27 cellular contexts compared by ENCODE assay signal in the genomic region with DNA sequence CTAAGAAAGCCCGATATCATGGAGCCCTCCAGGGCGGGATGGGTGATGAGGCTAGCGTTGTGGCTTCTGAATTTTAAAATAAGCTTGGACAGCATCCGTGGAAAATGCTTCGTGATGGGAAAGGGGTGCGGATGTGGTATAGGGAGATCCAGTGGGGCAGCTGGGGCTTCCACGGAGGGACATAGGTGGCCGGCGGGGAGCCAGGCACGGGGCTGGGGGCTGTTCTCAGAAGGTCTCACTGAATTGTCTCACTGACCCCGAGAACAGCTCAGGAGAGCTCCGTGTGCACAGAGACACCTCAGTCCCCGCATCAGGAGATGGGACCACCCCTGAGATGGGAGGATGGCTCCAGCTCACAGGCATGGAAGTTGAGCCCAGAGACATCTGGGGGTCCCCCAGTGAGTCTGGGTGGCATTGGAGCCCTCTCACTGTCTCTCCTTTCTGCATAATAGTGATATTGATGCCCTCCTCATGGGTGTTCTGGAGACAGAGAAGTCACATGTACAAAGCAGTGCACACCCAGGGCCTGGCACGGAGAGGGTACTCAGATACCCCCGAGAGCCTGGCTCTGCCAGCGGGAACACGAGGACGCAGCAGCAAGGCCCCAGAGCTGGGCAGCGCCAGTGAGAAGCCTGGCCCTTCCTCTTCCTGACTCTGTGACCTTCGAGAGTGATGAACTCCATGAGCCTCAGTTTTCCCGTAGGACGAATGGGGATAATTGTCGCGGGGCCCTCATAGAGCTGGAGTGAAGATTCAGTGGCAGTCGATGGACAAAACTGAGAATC.
"Had no signal": no experiment of that assay in that cellular context is flagged by ENCODE, and none has a peak within 500 bp of the region (broad histone marks: within the 10 kb centered on the region; RNA-seq: fewer than 3 reads in every experiment).

No MANE protein-coding gene starts in this region.

- H3K4me1 ChIP-seq: left lung, lower lobe of right lung, parathyroid adenoma, psoas muscle, stomach, thyroid gland, transverse colon, upper lobe of left lung, vagina had no signal

- FAIRE-seq: islet of Langerhans, kidney had no signal

- H3K27ac ChIP-seq: left lung, lower lobe of right lung, neutrophil, parathyroid adenoma, psoas muscle, skin epidermis, stomach, testis, thyroid gland, transverse colon, upper lobe of left lung, vagina had no signal

- H3K9me3 ChIP-seq: left lung, lower lobe of right lung, neutrophil, psoas muscle, stomach, testis, thyroid gland, transverse colon, upper lobe of left lung, vagina had no signal

- DNase-seq: immature natural killer cell; kidney; left colon; lower lobe of right lung; mammary epithelial cell; mesenchymal stem cell; naive B cell; psoas muscle; stimulated activated CD4-positive, alpha-beta T cell treated with anti-CD3 and anti-CD28 coated beads, Interleukin-12 subunit alpha, Interleukin-12 subunit beta, amount 100 ng/mL, for 4 hours; stimulated activated CD4-positive, alpha-beta T cell treated with anti-CD3 and anti-CD28 coated beads, Interleukin-15, amount 100 ng/mL, for 24 hours; stimulated activated CD4-positive, alpha-beta T cell treated with anti-CD3 and anti-CD28 coated beads, Interleukin-2, amount 100 ng/mL, for 24 hours; stimulated activated CD4-positive, alpha-beta T cell treated with anti-CD3 and anti-CD28 coated beads, Interleukin-4, amount 100 ng/mL, for 1 hour; stimulated activated naive B cell treated with anti-CD40 and anti-IgM and Interleukin-4, amounts not matched to agents 10 μg/mL and 1 μg/mL and 100 μg/mL, for 72 hours; stimulated activated naive CD8-positive, alpha-beta T cell treated with anti-CD3 and anti-CD28 coated beads, Interleukin-15, Interleukin-2, amounts not matched to agents 100 U/mL and 50 U/mL, for 24 hours; stomach; testis; thyroid gland; transverse colon; upper lobe of left lung had no signal

- H3K27ac Mint-ChIP-seq: naive B cell; natural killer cell treated with Interleukin-12 subunit alpha and Interleukin-12 subunit beta and Interleukin-15 and Interleukin-18, amount 100 ng/mL, for 72 hours; stimulated activated naive B cell treated with anti-CD40 and anti-IgM and Interleukin-4, amounts not matched to agents 10 μg/mL and 1 μg/mL and 100 μg/mL, for 72 hours had no signal

- ATAC-seq: left colon; left lung; lower lobe of right lung; psoas muscle; sciatic nerve; stimulated activated naive B cell treated with anti-CD40 and anti-IgM and Interleukin-4, amounts not matched to agents 10 μg/mL and 1 μg/mL and 100 μg/mL, for 72 hours; stimulated activated naive CD8-positive, alpha-beta T cell treated with anti-CD3 and anti-CD28 coated beads, Interleukin-15, Interleukin-2, amounts not matched to agents 100 U/mL and 50 U/mL, for 24 hours had no signal

- H3K27me3 ChIP-seq: testis, thyroid gland, transverse colon, upper lobe of left lung, vagina had no signal

- H3K9ac ChIP-seq: parathyroid adenoma had no signal

- H3K36me3 ChIP-seq: left lung, lower lobe of right lung, neutrophil, stomach, thyroid gland, transverse colon, upper lobe of left lung, vagina had no signal

- H3K36me3 Mint-ChIP-seq: immature natural killer cell; naive B cell; natural killer cell treated with Interleukin-12 subunit alpha and Interleukin-12 subunit beta and Interleukin-15 and Interleukin-18, amount 100 ng/mL, for 72 hours; stimulated activated naive B cell treated with anti-CD40 and anti-IgM and Interleukin-4, amounts not matched to agents 10 μg/mL and 1 μg/mL and 100 μg/mL, for 72 hours had no signal

- H3K4me3 Mint-ChIP-seq: immature natural killer cell; natural killer cell treated with Interleukin-12 subunit alpha and Interleukin-12 subunit beta and Interleukin-15 and Interleukin-18, amount 100 ng/mL, for 72 hours; stimulated activated naive B cell treated with anti-CD40 and anti-IgM and Interleukin-4, amounts not matched to agents 10 μg/mL and 1 μg/mL and 100 μg/mL, for 72 hours had no signal

- H3K4me3 ChIP-seq: left lung, lower lobe of right lung, psoas muscle, skin epidermis, stomach, testis, thyroid gland, transverse colon, upper lobe of left lung, vagina had no signal

- H3K79me2 ChIP-seq: parathyroid adenoma had no signal

- H2AFZ ChIP-seq: parathyroid adenoma had no signal

- H3K9me3 Mint-ChIP-seq: immature natural killer cell; naive B cell; natural killer cell treated with Interleukin-12 subunit alpha and Interleukin-12 subunit beta and Interleukin-15 and Interleukin-18, amount 100 ng/mL, for 72 hours had no signal
